ENCODE assay signal across 12 cellular contexts in genomic region chr1:193131266-193131860, GRCh38. TPM values are rescaled to one million over a fixed set of nuclear protein-coding genes. Genes with fewer than 3 reads are reported as not detected.
DNase-seq lines count a peak whose midpoint lies in the region; ATAC-seq and TF ChIP-seq lines count a peak whose summit lies in the region.
"Had no signal": no experiment of that assay in that cellular context is flagged by ENCODE, and none has a peak within 500 bp of the region (broad histone marks: within the 10 kb centered on the region; RNA-seq: fewer than 3 reads in every experiment).

No MANE protein-coding gene starts in this region.

- no peaks in the 10 kb centered on the region for H3K9me3 Mint-ChIP-seq in activated naive CD4-positive, alpha-beta T cell treated with anti-CD3 and anti-CD28 coated beads, Interleukin-2, amount 50 U/mL, for 72 hours
- H3K9me3 Mint-ChIP-seq in CD4-positive, alpha-beta memory T cell, result no peaks in the 10 kb centered on the region
- no peaks in the 10 kb centered on the region for H3K9me3 Mint-ChIP-seq in Calu3 (ENCODE audit: low read depth, unreplicated experiment)

- H3K4me1 ChIP-seq in CD4-positive, alpha-beta memory T cell (ENCODE audit: insufficient read depth, low read length), result peaks cover 18% of the 10 kb centered on the region

- H3K27ac Mint-ChIP-seq in activated naive CD4-positive, alpha-beta T cell treated with anti-CD3 and anti-CD28 coated beads, Interleukin-2, amount 50 U/mL, for 72 hours, result peak overlapping the region in 1 of 2 donors; percentile 0
- H3K27ac Mint-ChIP-seq in CD4-positive, alpha-beta memory T cell, result peak overlapping the region in 3 of 7 donors; percentile 3 to 76 (median 17)
- H3K27ac Mint-ChIP-seq in Calu3 (ENCODE audit: unreplicated experiment), result no peak overlapping the region

- no peak overlapping the region for H3K4me3 ChIP-seq in CD4-positive, alpha-beta memory T cell (ENCODE audit: low read length in 2 of 2)
- H3K4me3 ChIP-seq: mucosa of descending colon had no signal

- H3K36me3 ChIP-seq in CD4-positive, alpha-beta memory T cell (ENCODE audit: insufficient read depth, low read length), result peaks cover 35% of the 10 kb centered on the region

- H3K4me3 Mint-ChIP-seq in CD4-positive, alpha-beta memory T cell, result peak overlapping the region in 1 of 8 donors; percentile 17
- H3K4me3 Mint-ChIP-seq in Calu3 (ENCODE audit: low read depth, unreplicated experiment), result no peak overlapping the region

- no peak for DNase-seq in activated naive CD4-positive, alpha-beta T cell treated with anti-CD3 and anti-CD28 coated beads, Interleukin-2, amount 50 U/mL, for 72 hours (ENCODE audit: low spot score in 2 of 2)
- DNase-seq in CD4-positive, alpha-beta memory T cell, result no peak
- DNase-seq in NCI-H2081 (lab: John Stamatoyannopoulos, UW) (no peak), occipital lobe (lab: John Stamatoyannopoulos, UW) (no peak), Calu3 (no peak)
- DNase-seq: activated CD4-positive, alpha-beta T cell treated with anti-CD3 and anti-CD28 coated beads, Interleukin-2, amount 50 U/mL, for 4 hours; islet precursor cell; mucosa of descending colon had no signal

- intact Hi-C loops in CD4-positive, alpha-beta memory T cell (cut with micrococcal nuclease), result no loop called here
- intact Hi-C loops in Calu3 (cut with micrococcal nuclease; ENCODE audit: unreplicated experiment), result no loop called here

- no peak overlapping the region for H3K27ac ChIP-seq in CD4-positive, alpha-beta memory T cell (ENCODE audit: low read depth, low read length)
- H3K27ac ChIP-seq: C4-2B had no signal

- H3K27me3 Mint-ChIP-seq in CD4-positive, alpha-beta memory T cell, result no peaks in the 10 kb centered on the region
- no peaks in the 10 kb centered on the region for H3K27me3 Mint-ChIP-seq in Calu3 (ENCODE audit: unreplicated experiment)

- no peak for TF ChIP-seq CTCF in Calu3 (IDR thresholded peaks at IDR 0.05; ENCODE audit: unreplicated experiment)

- H3K4me1 Mint-ChIP-seq in CD4-positive, alpha-beta memory T cell, result peaks cover 29 to 46% (median 37%) of the 10 kb centered on the region in 4 donors
- H3K4me1 Mint-ChIP-seq in Calu3 (ENCODE audit: low read depth, unreplicated experiment), result no peaks in the 10 kb centered on the region

- H3K36me3 Mint-ChIP-seq in activated naive CD4-positive, alpha-beta T cell treated with anti-CD3 and anti-CD28 coated beads, Interleukin-2, amount 50 U/mL, for 72 hours, result peaks cover 23 to 29% of the 10 kb centered on the region in 2 donors
- peaks cover 39 to 65% of the 10 kb centered on the region in 2 donors for H3K36me3 Mint-ChIP-seq in CD4-positive, alpha-beta memory T cell
- H3K36me3 Mint-ChIP-seq in Calu3 (ENCODE audit: insufficient read depth, unreplicated experiment), result peaks cover 30% of the 10 kb centered on the region

- ATAC-seq in GM18519 (IDR thresholded peaks at IDR 0.05; ENCODE audit: low FRiP score, unreplicated experiment) (peak; percentile 64), GM19023 (IDR thresholded peaks at IDR 0.05; ENCODE audit: unreplicated experiment) (peak; percentile 70), HG02763 (IDR thresholded peaks at IDR 0.05; ENCODE audit: unreplicated experiment) (peak; percentile 47)
- peak; percentile 50 to 61 for ATAC-seq in activated naive CD4-positive, alpha-beta T cell treated with anti-CD3 and anti-CD28 coated beads, Interleukin-2, amount 50 U/mL, for 72 hours
- ATAC-seq: mucosa of descending colon had no signal

- no peaks in the 10 kb centered on the region for H3K9me3 ChIP-seq in CD4-positive, alpha-beta memory T cell (ENCODE audit: control insufficient read depth in 1 of 2, low read length in 2 of 2)
- H3K9me3 ChIP-seq: mucosa of descending colon had no signal

- H3K27me3 ChIP-seq in CD4-positive, alpha-beta memory T cell (ENCODE audit: insufficient read depth, low read length), result no peaks in the 10 kb centered on the region

- CTCF ChIA-PET in CD4-positive, alpha-beta memory T cell (lab: Charles Lee; ENCODE audit: partially characterized antibody), result no interaction called here
- CTCF ChIA-PET in Calu3 (lab: Charles Lee), result interaction anchor here (0.6 kb wide), 1 partner anchor 20 kb away, joined by 4 read pairs; no protein-coding TSS in a partner anchor

- no TSS peak for BruUV-seq in Calu3 (replicated peaks; lab: Mats Ljungman, UMichigan)

- POLR2A ChIA-PET in CD4-positive, alpha-beta memory T cell (lab: Charles Lee; ENCODE audit: partially characterized antibody), result no interaction called here

RNA-seq across cellular contexts. Expression of gene CDC73, which starts 9.5 kb away (rescaled TPM):
- total RNA-seq in activated naive CD4-positive, alpha-beta T cell treated with anti-CD3 and anti-CD28 coated beads, Interleukin-2, amount 50 U/mL, for 72 hours, result 10 to 100 TPM; 36.0 to 56.4 TPM
- total RNA-seq in CD4-positive, alpha-beta memory T cell, result 10 to 100 TPM; 70.4 to 75.0 TPM
- 10 to 100 TPM; 70.5 to 72.2 TPM for polyA plus RNA-seq in CD4-positive, alpha-beta memory T cell
- total RNA-seq in occipital lobe (48.7 TPM), Calu3 (2022) (70.7 and 75.2 TPM in 2 replicates)

RNA-seq across cellular contexts. Expression of gene GLRX2, which starts 26.1 kb away (rescaled TPM):
- total RNA-seq in activated naive CD4-positive, alpha-beta T cell treated with anti-CD3 and anti-CD28 coated beads, Interleukin-2, amount 50 U/mL, for 72 hours, result 10 to 100 TPM; 18.6 to 32.2 TPM
- 10 to 100 TPM; 15.0 to 17.0 TPM for total RNA-seq in CD4-positive, alpha-beta memory T cell
- polyA plus RNA-seq in CD4-positive, alpha-beta memory T cell, result 10 to 100 TPM; 15.2 to 16.3 TPM
- total RNA-seq in occipital lobe, result 19.7 TPM
- total RNA-seq in Calu3 (2022), result 25.7 and 27.4 TPM in 2 replicates

RNA-seq across cellular contexts. Expression of gene B3GALT2, which starts 55.0 kb away (rescaled TPM):
- not detected for total RNA-seq in activated naive CD4-positive, alpha-beta T cell treated with anti-CD3 and anti-CD28 coated beads, Interleukin-2, amount 50 U/mL, for 72 hours
- 10 to 100 TPM; 15.1 TPM for total RNA-seq in CD4-positive, alpha-beta memory T cell
- 1 to 10 TPM in 1 of 2 donors, under 1 TPM in 1; 0.21 to 4.9 TPM for polyA plus RNA-seq in CD4-positive, alpha-beta memory T cell
- total RNA-seq in occipital lobe (160 TPM), Calu3 (2022) (not detected in 2 replicates)

Comparison
In these comparisons a context has a peak if more than half of its experiments do, and no peak if none do; other contexts are left out.
1. RNA of gene B3GALT2, which starts 55.0 kb away (total RNA-seq): 160 TPM in occipital lobe (single experiment) and 15.1 TPM in CD4-positive, alpha-beta memory T cell; not detected in activated naive CD4-positive, alpha-beta T cell treated with anti-CD3 and anti-CD28 coated beads, Interleukin-2, amount 50 U/mL, for 72 hours and not detected in Calu3; every median in the first group is over 10 times any median in the second.
2. Peak in every context shown above with its lines, with median percentiles within 50 percentile points of each other: ATAC-seq.